In the genomic region with DNA sequence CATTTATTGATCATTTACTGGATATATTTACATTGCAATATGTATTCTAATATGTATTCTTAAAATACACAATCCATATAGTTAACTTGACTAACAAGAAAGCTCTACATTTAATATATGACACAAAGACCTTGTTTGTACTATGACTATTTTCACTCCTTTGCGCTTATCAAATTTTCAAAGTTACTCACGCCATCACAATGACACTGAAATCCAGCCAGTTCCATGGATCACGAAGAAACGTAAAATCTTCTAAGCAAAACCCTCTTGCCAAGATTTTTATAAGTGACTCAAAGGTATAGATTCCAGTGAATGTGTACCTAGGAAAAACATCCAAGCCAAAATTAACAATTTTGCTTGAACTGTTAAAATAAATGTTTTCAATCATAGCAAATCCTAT, we compare ENCODE assay signal across 22 cellular contexts. TPM values are rescaled to one million over a fixed set of nuclear protein-coding genes. Genes with fewer than 3 reads are reported as not detected.
"Had no signal": no experiment of that assay in that cellular context is flagged by ENCODE, and none has a peak within 500 bp of the region (broad histone marks: within the 10 kb centered on the region; RNA-seq: fewer than 3 reads in every experiment).

No MANE protein-coding gene starts in this region.

- H3K36me3 Mint-ChIP-seq: naive thymus-derived CD4-positive, alpha-beta T cell had no signal

- DNase-seq: dermis blood vessel endothelial cell; esophagus squamous epithelium; foreskin melanocyte; heart left ventricle; hypothalamus; kidney glomerular epithelial cell; mesendoderm; naive thymus-derived CD4-positive, alpha-beta T cell; nephron progenitor cell; psoas muscle; retina; right lobe of liver; stimulated activated CD4-positive, alpha-beta T cell treated with anti-CD3 and anti-CD28 coated beads, Interleukin-2, amount 100 ng/mL, for 24 hours; stimulated activated CD4-positive, alpha-beta T cell treated with anti-CD3 and anti-CD28 coated beads, Interleukin-4, amount 100 ng/mL, for 4 hours; stimulated activated naive CD4-positive, alpha-beta T cell; stomach; substantia nigra; transverse colon had no signal

- H3K27me3 Mint-ChIP-seq: naive thymus-derived CD4-positive, alpha-beta T cell had no signal

- FAIRE-seq: colon, islet of Langerhans had no signal

- H3K27ac ChIP-seq: esophagus squamous epithelium, heart left ventricle, psoas muscle, right lobe of liver, skin epidermis, stomach, thoracic aorta, transverse colon had no signal

- H3K27ac Mint-ChIP-seq: naive thymus-derived CD4-positive, alpha-beta T cell; nephron progenitor cell had no signal

- H3K4me3 Mint-ChIP-seq: naive thymus-derived CD4-positive, alpha-beta T cell; nephron progenitor cell had no signal

- H3K9me3 Mint-ChIP-seq: nephron progenitor cell had no signal

- H3K4me3 ChIP-seq: esophagus squamous epithelium, heart left ventricle, psoas muscle, right lobe of liver, skin epidermis, stomach, thoracic aorta, transverse colon had no signal

- H3K4me1 ChIP-seq: esophagus squamous epithelium, heart left ventricle, psoas muscle, right lobe of liver, stomach, transverse colon had no signal

- H3K9me3 ChIP-seq: esophagus squamous epithelium, heart left ventricle, psoas muscle, right lobe of liver, stomach, thoracic aorta, transverse colon had no signal

- ATAC-seq: heart left ventricle; naive thymus-derived CD4-positive, alpha-beta T cell; psoas muscle; right lobe of liver had no signal

- H3K4me1 Mint-ChIP-seq: naive thymus-derived CD4-positive, alpha-beta T cell; nephron progenitor cell had no signal

- H3K36me3 ChIP-seq: esophagus squamous epithelium, heart left ventricle, right lobe of liver, stomach, thoracic aorta, transverse colon had no signal

- H3K27me3 ChIP-seq: esophagus squamous epithelium, heart left ventricle, right lobe of liver, stomach, transverse colon had no signal

RNA-seq across cellular contexts. Expression of gene SCN3A, which starts 39.6 kb away (rescaled TPM):
- polyA plus RNA-seq: naive thymus-derived CD4-positive, alpha-beta T cell had no signal
